In the genomic region with DNA sequence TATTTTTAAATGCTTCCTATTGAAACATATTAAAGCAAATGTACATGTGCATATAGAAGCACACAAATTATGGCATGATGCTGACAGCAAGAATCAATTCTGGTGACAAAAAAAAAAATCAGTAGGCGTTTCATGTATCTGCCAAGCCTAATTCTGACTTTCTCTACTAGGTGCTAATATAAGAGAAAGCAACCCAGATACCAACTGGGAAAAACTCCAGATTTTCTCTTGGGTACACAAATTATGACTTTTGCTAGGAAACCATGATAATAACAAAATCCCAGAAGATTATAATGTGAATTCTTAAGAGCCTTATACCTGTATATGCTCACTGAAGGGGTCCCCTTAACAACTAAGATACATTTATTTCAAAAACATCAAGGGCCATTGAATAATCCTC, we compare ENCODE assay signal across 18 cellular contexts.
DNase-seq lines count a peak whose midpoint lies in the region; ATAC-seq and TF ChIP-seq lines count a peak whose summit lies in the region.
"Had no signal": no experiment of that assay in that cellular context is flagged by ENCODE, and none has a peak within 500 bp of the region (broad histone marks: within the 10 kb centered on the region; RNA-seq: fewer than 3 reads in every experiment).

No MANE protein-coding gene starts in this region.

- no peaks in the 10 kb centered on the region for H3K36me3 Mint-ChIP-seq in GM23338 (ENCODE audit: low read depth)
- no peaks in the 10 kb centered on the region for H3K36me3 Mint-ChIP-seq in naive thymus-derived CD4-positive, alpha-beta T cell
- H3K36me3 Mint-ChIP-seq: CD8-positive, alpha-beta T cell had no signal

- no peaks in the 10 kb centered on the region for H3K27me3 ChIP-seq in GM23338 (ENCODE audit: insufficient read depth)
- H3K27me3 ChIP-seq in body of pancreas, result no peaks in the 10 kb centered on the region
- H3K27me3 ChIP-seq in mesenchymal stem cell (ENCODE audit: control insufficient read depth in 1 of 2, insufficient read depth in 1 of 2, low read length in 2 of 2), result no peaks in the 10 kb centered on the region
- no peaks in the 10 kb centered on the region for H3K27me3 ChIP-seq in naive thymus-derived CD4-positive, alpha-beta T cell (ENCODE audit: control insufficient read depth in 2 of 2, insufficient read depth in 2 of 2, low read length in 2 of 2)
- H3K27me3 ChIP-seq: BLaER1 treated with 17β-estradiol and CSF1 and Interleukin-3, amounts not matched to agents 10 nM and 100 nM had no signal

- H3K27me3 Mint-ChIP-seq in GM23338 (ENCODE audit: insufficient read depth, low read depth, poor library complexity), result no peaks in the 10 kb centered on the region
- H3K27me3 Mint-ChIP-seq in naive thymus-derived CD4-positive, alpha-beta T cell, result no peaks in the 10 kb centered on the region
- H3K27me3 Mint-ChIP-seq: B cell; CD4-positive, alpha-beta T cell had no signal

- H3K36me3 ChIP-seq in GM23338 (ENCODE audit: insufficient read depth) (no peaks in the 10 kb centered on the region), body of pancreas (replicated peaks in 1 of 2; ENCODE audit: insufficient read depth in 1 of 2, low read depth in 2 of 2) (no peaks in the 10 kb centered on the region), mesenchymal stem cell (ENCODE audit: control insufficient read depth in 1 of 2, insufficient read depth in 2 of 2, low read depth in 1 of 2, low read length in 2 of 2) (no peaks in the 10 kb centered on the region)
- H3K36me3 ChIP-seq in naive thymus-derived CD4-positive, alpha-beta T cell (ENCODE audit: control insufficient read depth in 2 of 3, insufficient read depth in 3 of 3, low read length in 3 of 3), result no peaks in the 10 kb centered on the region
- H3K36me3 ChIP-seq: BLaER1 treated with 17β-estradiol and CSF1 and Interleukin-3, amounts not matched to agents 10 nM and 100 nM had no signal

- TF ChIP-seq POLR2A in body of pancreas (IDR thresholded peaks at IDR 0.05), result no peak

- H3K4me3 ChIP-seq in GM23338 (no peak overlapping the region), body of pancreas (no peak overlapping the region), mesenchymal stem cell (ENCODE audit: insufficient read depth in 1 of 2, low read depth in 1 of 2, low read length in 2 of 2) (no peak overlapping the region)
- no peak overlapping the region for H3K4me3 ChIP-seq in naive thymus-derived CD4-positive, alpha-beta T cell (ENCODE audit: low read length)
- H3K4me3 ChIP-seq: A549; BLaER1 treated with 17β-estradiol and CSF1 and Interleukin-3, amounts not matched to agents 10 nM and 100 nM had no signal

- H3K4ac ChIP-seq in mesenchymal stem cell (ENCODE audit: low read depth in 1 of 2, low read length in 2 of 2), result no peak overlapping the region

- H3K9me3 ChIP-seq in body of pancreas (no peaks in the 10 kb centered on the region), mesenchymal stem cell (ENCODE audit: control insufficient read depth, low read length) (no peaks in the 10 kb centered on the region)
- H3K9me3 ChIP-seq in naive thymus-derived CD4-positive, alpha-beta T cell (ENCODE audit: control insufficient read depth in 2 of 3, low read length in 3 of 3), result no peaks in the 10 kb centered on the region
- H3K9me3 ChIP-seq: A549; BLaER1 treated with 17β-estradiol and CSF1 and Interleukin-3, amounts not matched to agents 10 nM and 100 nM; Caco-2 had no signal

- 0 out of 2 replicates have a peak overlapping the region, but pooled peaks have one; percentile 45 for H3K27ac Mint-ChIP-seq in GM23338
- no peak overlapping the region for H3K27ac Mint-ChIP-seq in naive thymus-derived CD4-positive, alpha-beta T cell
- H3K27ac Mint-ChIP-seq: B cell; CD4-positive, alpha-beta T cell; CD8-positive, alpha-beta T cell had no signal

- intact Hi-C loops in body of pancreas (cut with DNase I), result no loop called here
- intact Hi-C loops in naive thymus-derived CD4-positive, alpha-beta T cell (cut with micrococcal nuclease), result no loop called here

- H3K9me3 Mint-ChIP-seq in GM23338, result no peaks in the 10 kb centered on the region
- H3K9me3 Mint-ChIP-seq in naive thymus-derived CD4-positive, alpha-beta T cell, result peaks cover 0 to 14% (median 2%) of the 10 kb centered on the region in 11 donors
- H3K9me3 Mint-ChIP-seq: CD4-positive, alpha-beta T cell had no signal

- H3K4me2 ChIP-seq in GM23338 (no peak overlapping the region), mesenchymal stem cell (ENCODE audit: low read length, poor library complexity, severe bottlenecking) (no peak overlapping the region)
- H3K4me2 ChIP-seq: A549; BLaER1 treated with 17β-estradiol and CSF1 and Interleukin-3, amounts not matched to agents 10 nM and 100 nM had no signal

- H3K4me3 Mint-ChIP-seq in GM23338, result no peak overlapping the region
- no peak overlapping the region for H3K4me3 Mint-ChIP-seq in naive thymus-derived CD4-positive, alpha-beta T cell
- H3K4me3 Mint-ChIP-seq: B cell; CD4-positive, alpha-beta T cell; CD8-positive, alpha-beta T cell had no signal

- H3K9ac ChIP-seq in mesenchymal stem cell (ENCODE audit: low read length), result no peak overlapping the region
- H3K9ac ChIP-seq: BLaER1 treated with 17β-estradiol and CSF1 and Interleukin-3, amounts not matched to agents 10 nM and 100 nM had no signal

- no peaks in the 10 kb centered on the region for H3K9me2 ChIP-seq in GM23338 (ENCODE audit: insufficient read depth)

- ATAC-seq in GM23338 (no peak), body of pancreas (peak; percentile 18)
- ATAC-seq in naive thymus-derived CD4-positive, alpha-beta T cell, result no peak
- ATAC-seq: A549; CD8-positive, alpha-beta T cell had no signal

- H2BK120ac ChIP-seq in mesenchymal stem cell (ENCODE audit: low read depth, low read length), result no peak overlapping the region

- H4K20me1 ChIP-seq in GM23338 (replicated peaks; ENCODE audit: insufficient read depth), result no peaks in the 10 kb centered on the region
- H4K20me1 ChIP-seq: BLaER1 treated with 17β-estradiol and CSF1 and Interleukin-3, amounts not matched to agents 10 nM and 100 nM had no signal

- no peak overlapping the region for H3K23ac ChIP-seq in mesenchymal stem cell (ENCODE audit: low read length in 2 of 2)

- H3K79me2 ChIP-seq in GM23338 (replicated peaks; ENCODE audit: insufficient read depth), result no peaks in the 10 kb centered on the region

- H4K91ac ChIP-seq in mesenchymal stem cell (ENCODE audit: low read length), result no peak overlapping the region

- 18 to 36% methylated on average over 1 of the region's 1 CpG for WGBS in body of pancreas, 2 donors
- WGBS in mesenchymal stem cell, result 92% methylated on average over 1 of the region's 1 CpG

- H3K18ac ChIP-seq in mesenchymal stem cell (ENCODE audit: low read depth in 1 of 2, low read length in 2 of 2), result no peak overlapping the region

- H2AK5ac ChIP-seq in mesenchymal stem cell (ENCODE audit: low read length, severe bottlenecking), result no peak overlapping the region

- TF ChIP-seq CTCF in GM23338 (conservative IDR thresholded peaks at IDR 0.05; ENCODE audit: low read depth in 2 of 2) (no peak), body of pancreas (IDR thresholded peaks at IDR 0.05) (no peak)

- no peak overlapping the region for H2BK12ac ChIP-seq in mesenchymal stem cell (ENCODE audit: low read length in 2 of 2)

- CTCF ChIA-PET in naive thymus-derived CD4-positive, alpha-beta T cell (lab: Charles Lee), result no interaction called here

- DNase-seq in NCI-H2081 (lab: John Stamatoyannopoulos, UW) (peak; percentile 20 to 54), NCI-H2081 treated with DMSO at 0.1 percent for 48 hours (lab: John Stamatoyannopoulos, UW) (no peak), GM23338 (ENCODE audit: low spot score) (no peak), body of pancreas (no peak), mesenchymal stem cell (no peak)
- DNase-seq in naive thymus-derived CD4-positive, alpha-beta T cell, result no peak
- DNase-seq: AML-193; Caco-2; Calu3; CD4-positive, alpha-beta T cell; CD8-positive, alpha-beta T cell; DMS79 treated with DMSO at 0.1 percent for 48 hours; GF-D8 had no signal

- no peak overlapping the region for H3K14ac ChIP-seq in mesenchymal stem cell (ENCODE audit: low read length in 2 of 2)

- H3K4me1 Mint-ChIP-seq in GM23338, result peaks cover 4% of the 10 kb centered on the region; the same call in 2 of the 3 replicates
- no peaks in the 10 kb centered on the region for H3K4me1 Mint-ChIP-seq in naive thymus-derived CD4-positive, alpha-beta T cell
- H3K4me1 Mint-ChIP-seq: B cell had no signal

- no peak overlapping the region for H2BK5ac ChIP-seq in mesenchymal stem cell (ENCODE audit: low read depth, low read length, poor library complexity, severe bottlenecking)

- H2AFZ ChIP-seq in GM23338, result no peak overlapping the region
- no peak overlapping the region for H2AFZ ChIP-seq in mesenchymal stem cell (ENCODE audit: low read depth, low read length)

- no peaks in the 10 kb centered on the region for H3F3A ChIP-seq in GM23338 (replicated peaks; ENCODE audit: low read depth)

- H3K27ac ChIP-seq in GM23338 (ENCODE audit: low read depth), result no peak overlapping the region
- H3K27ac ChIP-seq in body of pancreas, result no peak overlapping the region
- no peak overlapping the region for H3K27ac ChIP-seq in mesenchymal stem cell (ENCODE audit: low read length, poor library complexity, severe bottlenecking)
- no peak overlapping the region for H3K27ac ChIP-seq in naive thymus-derived CD4-positive, alpha-beta T cell (ENCODE audit: low read depth, low read length)
- H3K27ac ChIP-seq: 22Rv1; A549; BLaER1 treated with 17β-estradiol and CSF1 and Interleukin-3, amounts not matched to agents 10 nM and 100 nM; C4-2B had no signal

- POLR2A ChIA-PET in naive thymus-derived CD4-positive, alpha-beta T cell (lab: Charles Lee), result no interaction called here

- H2BK15ac ChIP-seq in mesenchymal stem cell (ENCODE audit: low read depth, poor library complexity, severe bottlenecking), result no peak overlapping the region

- H3K4me1 ChIP-seq in GM23338 (ENCODE audit: insufficient read depth), result peaks cover 3% of the 10 kb centered on the region; the same call in 1 of the 2 replicates
- peaks cover 9% of the 10 kb centered on the region for H3K4me1 ChIP-seq in body of pancreas
- H3K4me1 ChIP-seq in mesenchymal stem cell (ENCODE audit: control insufficient read depth, insufficient read depth, low read depth, low read length), result no peaks in the 10 kb centered on the region
- H3K4me1 ChIP-seq in naive thymus-derived CD4-positive, alpha-beta T cell (ENCODE audit: control insufficient read depth in 2 of 2, insufficient read depth in 2 of 2, low read length in 2 of 2), result no peaks in the 10 kb centered on the region
- H3K4me1 ChIP-seq: A549, Caco-2 had no signal

- H3K79me1 ChIP-seq in mesenchymal stem cell (replicated peaks; ENCODE audit: low read length, poor library complexity, severe bottlenecking), result no peaks in the 10 kb centered on the region

- no peak overlapping the region for H4K8ac ChIP-seq in mesenchymal stem cell (ENCODE audit: low read length)

TF ChIP-seq in GM23338, 12 proteins besides CTCF, POLR2A, EP300 and RAD21 (continues in another document):
- TF ChIP-seq JUNB (IDR thresholded peaks at IDR 0.05; ENCODE audit: unreplicated experiment), result no peak
- TF ChIP-seq ZNF331 (CRISPR knock-in tag; IDR thresholded peaks at IDR 0.05; ENCODE audit: low read depth), result no peak
- no peak for TF ChIP-seq EZH2phosphoT487 (IDR thresholded peaks at IDR 0.05; ENCODE audit: unreplicated experiment)
- TF ChIP-seq CREB1 (CRISPR knock-in tag; IDR thresholded peaks at IDR 0.05; ENCODE audit: low read depth), result no peak
- TF ChIP-seq EZH2 (IDR thresholded peaks at IDR 0.05; ENCODE audit: low read depth, unreplicated experiment), result no peak

Comparison
In these comparisons a context has a peak if more than half of its experiments do, and no peak if none do; other contexts are left out.
1. DNase-seq: peak in NCI-H2081 (2 of 2); none in NCI-H2081 treated with DMSO at 0.1 percent for 48 hours (single experiment), GM23338 (single experiment), body of pancreas (0 of 4), mesenchymal stem cell (single experiment) and naive thymus-derived CD4-positive, alpha-beta T cell (0 of 9).